Comparison of ENCODE assay signal across 8 cellular contexts in the genomic region with DNA sequence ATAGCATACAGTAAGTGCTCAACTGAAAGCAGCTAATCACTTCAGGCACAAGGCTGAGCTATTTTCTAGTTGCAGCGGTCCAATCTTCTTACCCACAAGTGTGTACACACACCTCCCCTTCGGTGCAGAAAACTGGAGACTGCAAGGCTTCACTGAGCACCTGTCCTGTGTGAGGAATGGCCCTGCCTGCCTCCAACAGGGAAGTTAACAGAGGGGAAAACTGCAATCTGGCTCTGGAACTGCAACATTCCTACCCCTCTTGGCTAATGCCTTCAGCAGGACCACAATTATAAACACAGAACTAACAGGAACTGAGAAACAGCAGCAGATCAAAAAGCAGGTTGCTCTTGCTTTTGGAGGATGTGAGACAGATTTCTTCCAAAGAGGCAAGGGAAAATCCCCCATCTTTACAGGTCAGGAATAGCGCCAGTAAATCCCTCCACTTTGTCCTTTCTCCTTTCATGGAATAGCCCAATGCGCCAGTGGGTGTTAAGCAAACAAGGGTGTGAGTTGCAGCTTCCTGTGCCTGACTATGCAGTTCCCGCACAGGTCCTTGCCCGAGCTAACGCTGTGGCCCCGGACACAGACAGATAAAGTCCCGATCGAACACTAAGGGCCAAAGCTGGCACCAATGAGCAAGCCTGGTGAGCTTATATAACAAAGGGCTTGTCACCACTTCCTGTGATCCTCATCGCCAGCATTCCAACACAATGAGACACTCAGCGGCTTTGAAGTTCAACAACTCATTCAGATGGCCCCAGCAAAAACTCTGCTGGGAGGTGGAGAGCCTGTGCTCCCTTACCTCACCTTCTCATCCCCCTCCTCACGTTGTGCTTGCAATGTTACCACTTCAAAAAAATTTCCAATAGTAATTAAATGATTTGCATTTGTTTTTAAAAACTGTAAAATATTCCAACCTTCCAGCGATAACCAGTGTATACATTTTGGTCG. TPM values are rescaled to one million over a fixed set of nuclear protein-coding genes. Genes with fewer than 3 reads are reported as not detected.
A peak's percentile ranks its signal among the peaks of the same experiment; 100 is the strongest.
DNase-seq lines count a peak whose midpoint lies in the region; ATAC-seq and TF ChIP-seq lines count a peak whose summit lies in the region.

No MANE protein-coding gene starts in this region.

- H3K4me2 ChIP-seq in GM23338, result peak overlapping the region; percentile 64

- no peak overlapping the region for H2AFZ ChIP-seq in GM23338

- peaks cover 61% of the 10 kb centered on the region for H3K4me1 Mint-ChIP-seq in GM23338

- H3K4me3 ChIP-seq in GM23338, result peak overlapping the region; percentile 9; the same call in 1 of the 2 replicates
- peak overlapping the region in 3 of 4 donors; percentile 2 to 48 (median 21) for H3K4me3 ChIP-seq in esophagus squamous epithelium
- no peak overlapping the region for H3K4me3 ChIP-seq in mucosa of stomach (ENCODE audit: low read length)

- H3K36me3 Mint-ChIP-seq in GM23338 (ENCODE audit: low read depth), result 0 out of 3 replicates have a peak, but pooled peaks cover 2% of the 10 kb centered on the region

- H3K4me1 ChIP-seq in GM23338 (ENCODE audit: insufficient read depth), result peaks cover 32% of the 10 kb centered on the region
- H3K4me1 ChIP-seq in esophagus squamous epithelium, result peaks cover 49 to 80% (median 50%) of the 10 kb centered on the region in 3 donors
- H3K4me1 ChIP-seq in mucosa of stomach (ENCODE audit: control insufficient read depth, insufficient read depth, low read length), result peaks cover 60% of the 10 kb centered on the region

- H3K9me3 Mint-ChIP-seq in GM23338, result no peaks in the 10 kb centered on the region

- ATAC-seq in GM23338 (peak; percentile 74), HG03135 (IDR thresholded peaks at IDR 0.05; ENCODE audit: unreplicated experiment) (no peak)

- intact Hi-C loops in esophagus squamous epithelium (cut with DNase I), result no loop called here

- peak overlapping the region; percentile 5 for H3K9ac ChIP-seq in mucosa of stomach (ENCODE audit: low read length)

- H3K27ac ChIP-seq in 22Rv1 (peak overlapping the region; percentile 36), GM23338 (ENCODE audit: low read depth) (peak overlapping the region; percentile 89), RWPE1 (peak overlapping the region; percentile 92), esophagus squamous epithelium (peak overlapping the region; percentile 83 to 92 (median 86))

- H3K4me3 Mint-ChIP-seq in GM23338, result peak overlapping the region; percentile 44

- H3K27ac Mint-ChIP-seq in GM23338, result peak overlapping the region; percentile 94

- peaks cover 23% of the 10 kb centered on the region; the same call in 1 of the 2 replicates for H3K79me2 ChIP-seq in GM23338 (replicated peaks; ENCODE audit: insufficient read depth)

- TF ChIP-seq CTCF in 22Rv1 (IDR thresholded peaks at IDR 0.05) (no peak), GM23338 (conservative IDR thresholded peaks at IDR 0.05; ENCODE audit: low read depth in 2 of 2) (no peak), RWPE1 (conservative IDR thresholded peaks at IDR 0.05; ENCODE audit: low read depth) (no peak), esophagus squamous epithelium (IDR thresholded peaks at IDR 0.05) (no peak)

- H3F3A ChIP-seq in GM23338 (replicated peaks; ENCODE audit: low read depth), result peaks cover 4% of the 10 kb centered on the region; the same call in 1 of the 2 replicates

- no peaks in the 10 kb centered on the region for H4K20me1 ChIP-seq in GM23338 (replicated peaks; ENCODE audit: insufficient read depth)

- DNase-seq in GM23338 (ENCODE audit: low spot score) (peak; percentile 91), RWPE1 (ENCODE audit: low spot score) (peak; percentile 86), esophagus squamous epithelium (lab: John Stamatoyannopoulos, UW) (no peak), NCI-H187 treated with DMSO at 0.1 percent for 48 hours (lab: John Stamatoyannopoulos, UW) (no peak)
- DNase-seq in activated T-cell treated with anti-CD3 and anti-CD28 coated beads, Interleukin-2, amount 50 U/mL, for 1 hour, result no peak

- H3K9me3 ChIP-seq in esophagus squamous epithelium (no peaks in the 10 kb centered on the region), mucosa of stomach (ENCODE audit: control insufficient read depth, low read length) (no peaks in the 10 kb centered on the region)

- TF ChIP-seq POLR2A in esophagus squamous epithelium (IDR thresholded peaks at IDR 0.05), result no peak

- H3K27me3 ChIP-seq in GM23338 (ENCODE audit: insufficient read depth) (no peaks in the 10 kb centered on the region), esophagus squamous epithelium (no peaks in the 10 kb centered on the region), mucosa of stomach (ENCODE audit: control insufficient read depth, insufficient read depth, low read length) (no peaks in the 10 kb centered on the region)

- POLR2A ChIA-PET in RWPE1 (lab: Yijun Ruan, JAX; ENCODE audit: low non-redundant PET), result interaction anchor here (0.6 kb wide), 1 partner anchor 330 kb away, joined by 3 read pairs; no protein-coding TSS in a partner anchor

- 21 to 25% methylated on average over 13 to 14 of the region's 15 CpGs for WGBS in esophagus squamous epithelium, 2 donors

- H3K36me3 ChIP-seq in GM23338 (ENCODE audit: insufficient read depth) (no peaks in the 10 kb centered on the region), esophagus squamous epithelium (no peaks in the 10 kb centered on the region), mucosa of stomach (ENCODE audit: control insufficient read depth, insufficient read depth, low read length) (no peaks in the 10 kb centered on the region)

- H3K27me3 Mint-ChIP-seq in GM23338 (ENCODE audit: insufficient read depth, low read depth, poor library complexity), result peaks cover 15% of the 10 kb centered on the region

- H3K9me2 ChIP-seq in GM23338 (ENCODE audit: insufficient read depth), result no peaks in the 10 kb centered on the region

- CTCF ChIA-PET in RWPE1 (lab: Yijun Ruan, JAX), result interaction anchor here (0.6 kb wide), 1 partner anchor 266 kb away, joined by 3 read pairs; no protein-coding TSS in a partner anchor

TF ChIP-seq in GM23338, 12 proteins besides CTCF, POLR2A, EP300 and RAD21 (continues in another document):
- TF ChIP-seq EZH2 (IDR thresholded peaks at IDR 0.05; ENCODE audit: low read depth, unreplicated experiment) (no peak), STAT1 (IDR thresholded peaks at IDR 0.05; ENCODE audit: unreplicated experiment) (no peak), ZNF114 (CRISPR knock-in tag; IDR thresholded peaks at IDR 0.05) (no peak), ZNF462 (CRISPR knock-in tag; IDR thresholded peaks at IDR 0.05) (0 out of 2 replicates have a peak, but pooled peaks have one; percentile 7)

RNA-seq across cellular contexts. Expression of gene SHB, which starts 21.5 kb away (rescaled TPM):
- 8.4 and 14.0 TPM in 2 replicates for total RNA-seq in GM23338 (2014; rRNA removed; shearing (Covaris generic))
- polyA plus RNA-seq in GM23338 (2016; fragmentation: Nextera tagmentation; extraction: Ambion mirVana), result 1.5 and 1.7 TPM in 2 replicates
- total RNA-seq in esophagus squamous epithelium, result 10 to 100 TPM; 17.7 to 31.4 (median 24.2) TPM

Comparison
In these comparisons a context has a peak if more than half of its experiments do, and no peak if none do; other contexts are left out.
1. H3K27ac ChIP-seq: peak in every context shown above with its lines; median percentile 92 in RWPE1; 89 in GM23338; 86 in esophagus squamous epithelium; 36 in 22Rv1.
2. DNase-seq: peak in GM23338 (single experiment) and RWPE1 (single experiment); none in esophagus squamous epithelium (single experiment), activated T-cell treated with anti-CD3 and anti-CD28 coated beads, Interleukin-2, amount 50 U/mL, for 1 hour (single experiment) and NCI-H187 treated with DMSO at 0.1 percent for 48 hours (single experiment).